In genomic region chr2:176164803-176165597, GRCh38 we compare ENCODE assay signal across 10 cellular contexts. TPM values are rescaled to one million over a fixed set of nuclear protein-coding genes. Genes with fewer than 3 reads are reported as not detected.
DNase-seq lines count a peak whose midpoint lies in the region; FAIRE-seq and TF ChIP-seq lines count a peak whose summit lies in the region.
"Had no signal": no experiment of that assay in that cellular context is flagged by ENCODE, and none has a peak within 500 bp of the region (broad histone marks: within the 10 kb centered on the region; RNA-seq: fewer than 3 reads in every experiment).

No MANE protein-coding gene starts in this region.

- H3K27ac ChIP-seq in H1 (ENCODE audit: low read depth, low read length) (no peak overlapping the region), neuronal stem cell (replicated peaks; ENCODE audit: low read length) (no peak overlapping the region), H9 (ENCODE audit: insufficient read length, low read depth, low read length) (no peak overlapping the region)
- H3K27ac ChIP-seq: coronary artery, skin epidermis had no signal

- peak overlapping the region in 1 of 2 experiments; percentile 48; a peak in 1 of 5 replicates for H3K4me3 Mint-ChIP-seq in H9
- H3K4me3 Mint-ChIP-seq: CD8-positive, alpha-beta T cell had no signal

- H3K23me2 ChIP-seq in H1 (ENCODE audit: low read depth, low read length) (0 out of 2 replicates have a peak, but pooled peaks cover 2% of the 10 kb centered on the region), H9 (ENCODE audit: insufficient read length, low read depth, low read length, poor library complexity, severe bottlenecking) (no peaks in the 10 kb centered on the region)

- peaks cover 0 to under 1% (median 0%) of the 10 kb centered on the region in 4 experiments; a peak in 1 of 8 replicates for H3K36me3 ChIP-seq in H1 (ENCODE audit: control insufficient read depth in 2 of 4, insufficient read depth in 4 of 4, low read length in 3 of 4)
- H3K36me3 ChIP-seq in neuronal stem cell (replicated peaks in 1 of 2; ENCODE audit: control insufficient read depth in 2 of 2, insufficient read depth in 2 of 2, low read length in 2 of 2): no peaks in the 10 kb centered on the region

- H2BK5ac ChIP-seq in H1 (ENCODE audit: low read depth, low read length) (no peak overlapping the region), neuronal stem cell (ENCODE audit: low read length) (no peak overlapping the region), H9 (ENCODE audit: insufficient read length, low read length) (no peak overlapping the region)

- H3K56ac ChIP-seq in H1 (replicated peaks; ENCODE audit: insufficient read length, low read depth, low read length) (no peak overlapping the region), H9 (ENCODE audit: insufficient read length, low read depth, low read length) (no peak overlapping the region)

- no peak for TF ChIP-seq RAD21 in H1 (IDR thresholded peaks at IDR 0.05 in 1 of 2, conservative IDR thresholded peaks at IDR 0.05 in 1 of 2; ENCODE audit: low read depth in 2 of 2, low read length in 2 of 2)

- CTCF ChIA-PET in H1 (lab: Charles Lee; ENCODE audit: partially characterized antibody): interaction anchor here (0.9 to 3.6 kb wide), 5 partner anchors 10 to 77 kb away, joined by 3 to 25 read pairs (median 3); no protein-coding TSS in a partner anchor

- H3T11ph ChIP-seq in H9 (ENCODE audit: low read length): no peak overlapping the region

- no peak for FAIRE-seq in H1 (lab: Jason Lieb, UNC)

- H3K9me3 Mint-ChIP-seq in H9: peaks cover 0 to 5% of the 10 kb centered on the region in 2 experiments; a peak in 3 of 5 replicates
- H3K9me3 Mint-ChIP-seq: CD8-positive, alpha-beta T cell had no signal

- H2BK20ac ChIP-seq in H1 (ENCODE audit: low read length) (no peak overlapping the region), H9 (ENCODE audit: low read depth, low read length, poor library complexity, severe bottlenecking) (no peak overlapping the region)

- H2BK12ac ChIP-seq in H1 (ENCODE audit: low read depth, low read length) (no peak overlapping the region), neuronal stem cell (ENCODE audit: low read length) (no peak overlapping the region), H9 (ENCODE audit: insufficient read length, low read depth, low read length) (no peak overlapping the region)

- peaks cover 3 to 28% of the 10 kb centered on the region in 2 experiments; a peak in 3 of 4 replicates for H3K4me1 Mint-ChIP-seq in H9

- no peaks in the 10 kb centered on the region; a peak in 1 of 7 replicates for H3K36me3 Mint-ChIP-seq in H9 (ENCODE audit: insufficient read depth in 1 of 3, low read depth in 3 of 3)
- H3K36me3 Mint-ChIP-seq: CD8-positive, alpha-beta T cell had no signal

- peak overlapping the region; percentile 38 to 44; a peak in 3 of 4 replicates for H3K4me2 ChIP-seq in H1 (ENCODE audit: insufficient read depth in 1 of 2, low read depth in 2 of 2, low read length in 2 of 2)
- no peak overlapping the region for H3K4me2 ChIP-seq in neuronal stem cell (ENCODE audit: insufficient read depth, low read length, poor library complexity, severe bottlenecking)
- H3K4me2 ChIP-seq in H9 (ENCODE audit: insufficient read depth, insufficient read length, low read length): no peak overlapping the region

- whole genome bisulfite sequencing in H1 (ENCODE audit: extremely low coverage in 1 of 2, insufficient coverage in 1 of 2, insufficient read length in 1 of 2, insufficient replicate concordance in 2 of 2, low coverage in 1 of 2, low lambda C conversion rate in 2 of 2, missing lambda C conversion rate in 1 of 2), 2 experiments: 4% methylated on average over 55 of the region's 57 CpGs; no CpG with 5 or more reads in 1 of the 2 experiments
- no CpG with 5 or more reads among the region's 57 CpGs for WGBS in neuronal stem cell (ENCODE audit: extremely low coverage in 2 of 2, insufficient read length in 2 of 2, insufficient replicate concordance in 1 of 2), 2 donors
- whole genome bisulfite sequencing in H9 (ENCODE audit: extremely low coverage, insufficient read length, low lambda C conversion rate): no CpG with 5 or more reads among the region's 57 CpGs

- H2BK15ac ChIP-seq in H1 (ENCODE audit: low read length) (no peak overlapping the region), neuronal stem cell (ENCODE audit: low read length) (no peak overlapping the region), H9 (ENCODE audit: low read depth, low read length) (no peak overlapping the region)

- H3K23ac ChIP-seq in H1 (ENCODE audit: insufficient read length) (no peak overlapping the region), neuronal stem cell (ENCODE audit: low read depth, low read length, poor library complexity) (peak overlapping the region; percentile 18), H9 (ENCODE audit: insufficient read length, low read depth, low read length) (no peak overlapping the region)

- H2AK5ac ChIP-seq in H1 (ENCODE audit: low read depth, low read length) (no peak overlapping the region), neuronal stem cell (ENCODE audit: low read depth, low read length) (no peak overlapping the region), H9 (ENCODE audit: insufficient read length, low read length) (no peak overlapping the region)

- H3K4me3 ChIP-seq in H1 (ENCODE audit: extremely low read depth in 1 of 4, insufficient read depth in 2 of 4, low read depth in 3 of 4, low read length in 4 of 4) (peak overlapping the region in 1 of 4 experiments; percentile 40; a peak in 2 of 8 replicates), neuronal stem cell (ENCODE audit: low read length in 2 of 2) (no peak overlapping the region)
- H3K4me3 ChIP-seq: coronary artery, skin epidermis had no signal

- no peak overlapping the region for H3K27ac Mint-ChIP-seq in H9
- H3K27ac Mint-ChIP-seq: CD8-positive, alpha-beta T cell had no signal

- H3K79me2 ChIP-seq in H1 (ENCODE audit: control insufficient read depth in 1 of 2, insufficient read depth in 2 of 2, low read length in 2 of 2): no peaks in the 10 kb centered on the region
- H3K79me2 ChIP-seq in H9 (ENCODE audit: insufficient read depth, low read length): no peaks in the 10 kb centered on the region

- no peak overlapping the region for H3K14ac ChIP-seq in H1 (ENCODE audit: insufficient read length)
- H3K14ac ChIP-seq in neuronal stem cell (ENCODE audit: low read length): no peak overlapping the region
- no peak overlapping the region for H3K14ac ChIP-seq in H9 (ENCODE audit: insufficient read depth, low read length)

- H3K27me3 Mint-ChIP-seq in H9 (ENCODE audit: low read depth): peaks cover 100% of the 10 kb centered on the region

- H3K79me1 ChIP-seq in H1 (ENCODE audit: low read depth, low read length): no peaks in the 10 kb centered on the region
- H3K79me1 ChIP-seq in neuronal stem cell (ENCODE audit: low read depth, low read length): no peaks in the 10 kb centered on the region
- H3K79me1 ChIP-seq in H9 (ENCODE audit: insufficient read depth, low read depth, low read length, poor library complexity, severe bottlenecking): no peaks in the 10 kb centered on the region

- H3K9ac ChIP-seq in H1 (replicated peaks in 1 of 4; ENCODE audit: extremely low read depth in 1 of 4, low read depth in 3 of 4, low read length in 3 of 4) (no peak overlapping the region), neuronal stem cell (ENCODE audit: low read depth, low read length, poor library complexity) (peak overlapping the region; percentile 3), H9 (ENCODE audit: extremely low read depth, insufficient read length, low read length) (no peak overlapping the region)

- no peak for TF ChIP-seq EP300 in H1 (IDR thresholded peaks at IDR 0.05; ENCODE audit: borderline replicate concordance in 1 of 2, low read depth in 2 of 2, low read length in 2 of 2)

- no peak overlapping the region for H3K4ac ChIP-seq in H1 (replicated peaks; ENCODE audit: insufficient read length, low read depth, low read length)
- H3K4ac ChIP-seq in neuronal stem cell (ENCODE audit: low read length): no peak overlapping the region
- H3K4ac ChIP-seq in H9 (ENCODE audit: low read depth, low read length): no peak overlapping the region

- no peak for TF ChIP-seq CTCF in H1 (IDR thresholded peaks at IDR 0.05; ENCODE audit: control extremely low read depth in 1 of 3, insufficient read depth in 1 of 3, low read depth in 1 of 3, low read length in 3 of 3)
- TF ChIP-seq CTCF in H9 (conservative IDR thresholded peaks at IDR 0.05): no peak

- H2AFZ ChIP-seq in H1 (ENCODE audit: low read length) (no peak overlapping the region), neuronal stem cell (ENCODE audit: low read length) (peak overlapping the region; percentile 70), H9 (ENCODE audit: low read length) (no peak overlapping the region)

- no peak overlapping the region for H2BK120ac ChIP-seq in H1 (replicated peaks; ENCODE audit: low read depth, low read length)
- H2BK120ac ChIP-seq in neuronal stem cell (ENCODE audit: low read depth, low read length): no peak overlapping the region
- no peak overlapping the region for H2BK120ac ChIP-seq in H9 (ENCODE audit: low read depth, low read length, poor library complexity, severe bottlenecking)

- H4K20me1 ChIP-seq in H1 (replicated peaks in 1 of 2; ENCODE audit: control insufficient read depth in 1 of 2, insufficient read depth in 2 of 2, low read length in 2 of 2) (peaks cover 27 to 35% of the 10 kb centered on the region in 2 experiments), H9 (ENCODE audit: control insufficient read depth, insufficient read depth, insufficient read length) (peaks cover 2% of the 10 kb centered on the region)

- H4K8ac ChIP-seq in H1 (ENCODE audit: extremely low read depth, insufficient read depth, low read length): no peak overlapping the region; the same call in 1 of the 2 replicates
- no peak overlapping the region for H4K8ac ChIP-seq in neuronal stem cell (ENCODE audit: low read depth, low read length)
- no peak overlapping the region for H4K8ac ChIP-seq in H9 (replicated peaks; ENCODE audit: insufficient read length, low read depth, low read length)

- H3K27me3 ChIP-seq in H1 (replicated peaks in 1 of 4; ENCODE audit: control insufficient read depth in 3 of 4, extremely low read depth in 1 of 4, insufficient read depth in 3 of 4, low read length in 3 of 4): peaks cover 96 to 100% (median 100%) of the 10 kb centered on the region in 4 experiments
- peaks cover 53 to 98% (median 89%) of the 10 kb centered on the region in 3 experiments for H3K27me3 ChIP-seq in neuronal stem cell (ENCODE audit: control insufficient read depth in 3 of 3, insufficient read depth in 3 of 3, low read depth in 1 of 3, low read length in 3 of 3)
- H3K27me3 ChIP-seq in H9 (ENCODE audit: insufficient read depth, low read length): peaks cover 97% of the 10 kb centered on the region

- DNase-seq in SW480 (ENCODE audit: low spot score) (peak; percentile 46), H1 (ENCODE audit: low read depth in 1 of 2, low spot score in 2 of 2) (peak in 1 of 2 experiments; percentile 68), neuronal stem cell (ENCODE audit: low spot score) (no peak), NCI-H510A treated with DMSO at 0.1 percent for 48 hours (lab: John Stamatoyannopoulos, UW) (no peak), H9 (no peak)
- DNase-seq: CD8-positive, alpha-beta T cell; NCI-H1436 treated with DMSO at 0.1 percent for 48 hours; NCI-H524 treated with DMSO at 0.1 percent for 48 hours had no signal

- H4K5ac ChIP-seq in H1 (ENCODE audit: insufficient read length, low read depth, low read length): no peak overlapping the region
- H4K5ac ChIP-seq in H9 (ENCODE audit: insufficient read length, low read depth, low read length): no peak overlapping the region

- H3K18ac ChIP-seq in H1 (ENCODE audit: extremely low read depth, low read length) (no peak overlapping the region), neuronal stem cell (ENCODE audit: low read length) (no peak overlapping the region), H9 (ENCODE audit: insufficient read length, low read depth, low read length) (no peak overlapping the region)

- peaks cover 0 to 9% (median 3%) of the 10 kb centered on the region in 4 experiments; a peak in 5 of 7 replicates for H3K4me1 ChIP-seq in H1 (replicated peaks in 1 of 4; ENCODE audit: control insufficient read depth in 3 of 4, insufficient read depth in 4 of 4, low read length in 3 of 4)
- peaks cover 0 to 4% of the 10 kb centered on the region in 2 donors for H3K4me1 ChIP-seq in neuronal stem cell (ENCODE audit: control insufficient read depth in 2 of 2, insufficient read depth in 1 of 2, low read depth in 1 of 2, low read length in 2 of 2)
- H3K4me1 ChIP-seq in H9 (ENCODE audit: insufficient read depth, low read length): no peaks in the 10 kb centered on the region

- TF ChIP-seq POLR2A in H1 (IDR thresholded peaks at IDR 0.05; ENCODE audit: control extremely low read depth in 1 of 2, low read depth in 2 of 2, low read length in 2 of 2): no peak

- no peaks in the 10 kb centered on the region for H3K9me3 ChIP-seq in H1 (ENCODE audit: insufficient read depth in 2 of 2, low read depth in 1 of 2, low read length in 1 of 2)
- peaks cover 13 to 18% of the 10 kb centered on the region in 2 donors for H3K9me3 ChIP-seq in neuronal stem cell (replicated peaks in 1 of 2; ENCODE audit: control insufficient read depth in 2 of 2, insufficient read depth in 1 of 2, low read depth in 1 of 2, low read length in 2 of 2)
- no peaks in the 10 kb centered on the region for H3K9me3 ChIP-seq in H9 (ENCODE audit: control insufficient read depth, low read depth, low read length)

- H4K91ac ChIP-seq in H1 (replicated peaks; ENCODE audit: insufficient read length, low read length): no peak overlapping the region
- no peak overlapping the region for H4K91ac ChIP-seq in neuronal stem cell (ENCODE audit: low read depth, low read length, poor library complexity)
- no peak overlapping the region for H4K91ac ChIP-seq in H9 (ENCODE audit: insufficient read length, low read depth, low read length)

- POLR2A ChIA-PET in H1 (lab: Charles Lee; ENCODE audit: partially characterized antibody): interaction anchor here (1.5 kb wide), 1 partner anchor 51 kb away, joined by 4 read pairs; no protein-coding TSS in a partner anchor

RNA-seq across cellular contexts. Expression of gene HOXD3, which starts 7.9 kb away (rescaled TPM):
- total RNA-seq in H1 (2021; fragmentation: NEBNext Ultra II Directional; extraction: Animal tissue kit (Norgen Biotek cat#: 25700)): not detected in 2 replicates
- not detected in 2 replicates for polyA plus RNA-seq in H1 (2011; rRNA removed)
- not detected for polyA plus RNA-seq in H1 (2011; cell fraction: cytosol; rRNA removed)
- polyA plus RNA-seq in H1 (2011; cell fraction: nucleus; rRNA removed): not detected
- polyA plus RNA-seq in H1 (2012, experiment 1 of 2): not detected in 4 replicates
- not detected for polyA plus RNA-seq in H1 (2012, experiment 2 of 2)
- not detected for polyA plus RNA-seq in H1 (2013, experiment 1 of 2)
- polyA plus RNA-seq in H1 (2013, experiment 2 of 2): not detected
- polyA minus RNA-seq in H1 (2011; rRNA and poly(A)+ RNA removed): not detected in 2 replicates
- polyA minus RNA-seq in H1 (2011; cell fraction: cytosol; rRNA and poly(A)+ RNA removed): not detected
- polyA minus RNA-seq in H1 (2011; cell fraction: nucleus; rRNA and poly(A)+ RNA removed): not detected
- polyA plus RNA-seq in neuronal stem cell (2013, experiment 1 of 2): not detected
- not detected for polyA plus RNA-seq in neuronal stem cell (2013, experiment 2 of 2)
- not detected in 2 replicates for total RNA-seq in H9 (2021)
- total RNA-seq: CD8-positive, alpha-beta T cell had no signal

RNA-seq across cellular contexts. Expression of gene HOXD4, which starts 13.7 kb away (rescaled TPM):
- not detected in 2 replicates for total RNA-seq in H1 (2021; fragmentation: NEBNext Ultra II Directional; extraction: Animal tissue kit (Norgen Biotek cat#: 25700))
- not detected in 2 replicates for polyA plus RNA-seq in H1 (2011; rRNA removed)
- not detected for polyA plus RNA-seq in H1 (2011; cell fraction: cytosol; rRNA removed)
- not detected for polyA plus RNA-seq in H1 (2011; cell fraction: nucleus; rRNA removed)
- not detected in 4 replicates for polyA plus RNA-seq in H1 (2012, experiment 1 of 2)
- not detected for polyA plus RNA-seq in H1 (2012, experiment 2 of 2)
- not detected for polyA plus RNA-seq in H1 (2013, experiment 1 of 2)
- not detected for polyA plus RNA-seq in H1 (2013, experiment 2 of 2)
- polyA minus RNA-seq in H1 (2011; rRNA and poly(A)+ RNA removed): not detected in 2 replicates
- not detected for polyA minus RNA-seq in H1 (2011; cell fraction: cytosol; rRNA and poly(A)+ RNA removed)
- not detected for polyA minus RNA-seq in H1 (2011; cell fraction: nucleus; rRNA and poly(A)+ RNA removed)
- polyA plus RNA-seq in neuronal stem cell (2013, experiment 1 of 2): not detected
- polyA plus RNA-seq in neuronal stem cell (2013, experiment 2 of 2): not detected
- total RNA-seq in H9 (2021): not detected in 2 replicates
- total RNA-seq: CD8-positive, alpha-beta T cell had no signal

RNA-seq across cellular contexts. Expression of gene HOXD1, which starts 23.5 kb away (rescaled TPM):
- total RNA-seq in H1 (2021; fragmentation: NEBNext Ultra II Directional; extraction: Animal tissue kit (Norgen Biotek cat#: 25700)): not detected in 2 replicates
- 0.03 TPM in 1 of 2 replicates, not detected in the other for polyA plus RNA-seq in H1 (2011; rRNA removed)
- polyA plus RNA-seq in H1 (2011; cell fraction: cytosol; rRNA removed): not detected
- polyA plus RNA-seq in H1 (2011; cell fraction: nucleus; rRNA removed): not detected
- polyA plus RNA-seq in H1 (2012, experiment 1 of 2): not detected in 4 replicates
- 0.13 TPM for polyA plus RNA-seq in H1 (2012, experiment 2 of 2)
- polyA plus RNA-seq in H1 (2013, experiment 1 of 2): not detected
- polyA plus RNA-seq in H1 (2013, experiment 2 of 2): 0.02 TPM
- polyA minus RNA-seq in H1 (2011; rRNA and poly(A)+ RNA removed): not detected in 2 replicates
- polyA minus RNA-seq in H1 (2011; cell fraction: cytosol; rRNA and poly(A)+ RNA removed): not detected
- 0.30 TPM for polyA minus RNA-seq in H1 (2011; cell fraction: nucleus; rRNA and poly(A)+ RNA removed)
- not detected for polyA plus RNA-seq in neuronal stem cell (2013, experiment 1 of 2)
- polyA plus RNA-seq in neuronal stem cell (2013, experiment 2 of 2): not detected
- total RNA-seq in H9 (2021): not detected in 2 replicates
- total RNA-seq: CD8-positive, alpha-beta T cell had no signal

RNA-seq across cellular contexts. Expression of gene HOXD8, which starts 35.5 kb away (rescaled TPM):
- not detected in 2 replicates for total RNA-seq in H1 (2021; fragmentation: NEBNext Ultra II Directional; extraction: Animal tissue kit (Norgen Biotek cat#: 25700))
- polyA plus RNA-seq in H1 (2011; rRNA removed): not detected in 2 replicates
- polyA plus RNA-seq in H1 (2011; cell fraction: cytosol; rRNA removed): not detected
- not detected for polyA plus RNA-seq in H1 (2011; cell fraction: nucleus; rRNA removed)
- not detected in 4 replicates for polyA plus RNA-seq in H1 (2012, experiment 1 of 2)
- not detected for polyA plus RNA-seq in H1 (2012, experiment 2 of 2)
- polyA plus RNA-seq in H1 (2013, experiment 1 of 2): not detected
- polyA plus RNA-seq in H1 (2013, experiment 2 of 2): not detected
- not detected in 2 replicates for polyA minus RNA-seq in H1 (2011; rRNA and poly(A)+ RNA removed)
- not detected for polyA minus RNA-seq in H1 (2011; cell fraction: cytosol; rRNA and poly(A)+ RNA removed)
- polyA minus RNA-seq in H1 (2011; cell fraction: nucleus; rRNA and poly(A)+ RNA removed): not detected
- not detected for polyA plus RNA-seq in neuronal stem cell (2013, experiment 1 of 2)
- polyA plus RNA-seq in neuronal stem cell (2013, experiment 2 of 2): not detected
- not detected in 2 replicates for total RNA-seq in H9 (2021)
- total RNA-seq: CD8-positive, alpha-beta T cell had no signal

RNA-seq across cellular contexts. Expression of gene HOXD9, which starts 42.5 kb away (rescaled TPM):
- not detected in 2 replicates for total RNA-seq in H1 (2021; fragmentation: NEBNext Ultra II Directional; extraction: Animal tissue kit (Norgen Biotek cat#: 25700))
- polyA plus RNA-seq in H1 (2011; rRNA removed): not detected in 2 replicates
- not detected for polyA plus RNA-seq in H1 (2011; cell fraction: cytosol; rRNA removed)
- polyA plus RNA-seq in H1 (2011; cell fraction: nucleus; rRNA removed): not detected
- not detected in 4 replicates for polyA plus RNA-seq in H1 (2012, experiment 1 of 2)
- polyA plus RNA-seq in H1 (2012, experiment 2 of 2): not detected
- not detected for polyA plus RNA-seq in H1 (2013, experiment 1 of 2)
- not detected for polyA plus RNA-seq in H1 (2013, experiment 2 of 2)
- polyA minus RNA-seq in H1 (2011; rRNA and poly(A)+ RNA removed): not detected in 2 replicates
- polyA minus RNA-seq in H1 (2011; cell fraction: cytosol; rRNA and poly(A)+ RNA removed): not detected
- polyA minus RNA-seq in H1 (2011; cell fraction: nucleus; rRNA and poly(A)+ RNA removed): not detected
- not detected for polyA plus RNA-seq in neuronal stem cell (2013, experiment 1 of 2)
- not detected for polyA plus RNA-seq in neuronal stem cell (2013, experiment 2 of 2)
- total RNA-seq in H9 (2021): not detected in 2 replicates
- total RNA-seq: CD8-positive, alpha-beta T cell had no signal

Comparison
In these comparisons a context has a peak if more than half of its experiments do, and no peak if none do; other contexts are left out.
1. H3K4me2 ChIP-seq: peak in H1 (2 of 2); none in neuronal stem cell (single experiment) and H9 (single experiment).